ENCODE assay signal across 2 cellular contexts in the genomic region with DNA sequence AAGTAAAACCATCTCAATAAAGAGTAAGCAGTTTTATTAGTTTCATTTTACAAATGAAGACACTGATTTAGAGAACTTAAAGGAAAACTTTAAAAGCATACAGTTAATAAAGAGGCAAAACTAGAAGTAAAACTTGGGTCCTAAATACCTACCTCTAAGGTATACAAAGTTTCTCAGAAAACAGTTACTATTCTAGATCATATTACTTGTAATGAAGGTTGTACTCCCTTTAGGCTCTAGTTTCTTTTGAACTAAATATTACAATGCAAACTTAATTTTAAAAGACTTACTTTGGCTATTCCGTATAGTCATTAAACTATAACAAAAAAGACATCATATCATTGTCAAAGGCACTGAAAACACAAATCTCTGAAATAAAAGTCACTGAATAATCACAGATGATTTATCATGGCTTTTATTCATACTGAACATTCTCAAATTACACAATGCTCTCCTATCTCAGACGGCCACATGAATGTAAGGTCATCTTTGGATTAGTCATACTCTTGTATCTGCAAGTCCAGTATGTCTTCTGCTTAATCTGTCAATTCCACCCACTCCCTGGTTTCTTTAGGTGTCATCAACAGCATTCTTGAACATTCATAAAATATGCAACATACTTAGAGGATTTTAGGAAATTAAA.
TF ChIP-seq lines count a peak whose summit lies in the region.

No MANE protein-coding gene starts in this region.

TF ChIP-seq in IMR-90, 13 proteins besides CTCF, POLR2A, EP300 and RAD21 (continued from another document):
- TF ChIP-seq, protein P1, sequence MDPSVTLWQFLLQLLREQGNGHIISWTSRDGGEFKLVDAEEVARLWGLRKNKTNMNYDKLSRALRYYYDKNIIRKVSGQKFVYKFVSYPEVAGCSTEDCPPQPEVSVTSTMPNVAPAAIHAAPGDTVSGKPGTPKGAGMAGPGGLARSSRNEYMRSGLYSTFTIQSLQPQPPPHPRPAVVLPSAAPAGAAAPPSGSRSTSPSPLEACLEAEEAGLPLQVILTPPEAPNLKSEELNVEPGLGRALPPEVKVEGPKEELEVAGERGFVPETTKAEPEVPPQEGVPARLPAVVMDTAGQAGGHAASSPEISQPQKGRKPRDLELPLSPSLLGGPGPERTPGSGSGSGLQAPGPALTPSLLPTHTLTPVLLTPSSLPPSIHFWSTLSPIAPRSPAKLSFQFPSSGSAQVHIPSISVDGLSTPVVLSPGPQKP (IDR thresholded peaks at IDR 0.05; ENCODE audit: borderline replicate concordance, low read depth, low read length), result no peak
- TF ChIP-seq RFX5 (IDR thresholded peaks at IDR 0.05; ENCODE audit: low read depth, low read length) (no peak), FOS (IDR thresholded peaks at IDR 0.05; ENCODE audit: low read depth, low read length) (peak; percentile 22; the same call in 1 of the 2 replicates), MAFK (IDR thresholded peaks at IDR 0.05; ENCODE audit: low read depth, low read length) (no peak), CHD1 (IDR thresholded peaks at IDR 0.05; ENCODE audit: low read depth, low read length) (no peak)

TF ChIP-seq in WTC11, 78 proteins besides CTCF, POLR2A, EP300 and RAD21 (continued from another document):
- TF ChIP-seq STAT6 (CRISPR knock-in tag; conservative IDR thresholded peaks at IDR 0.05; ENCODE audit: low read depth), result no peak
- no peak for TF ChIP-seq TP53 (CRISPR knock-in tag; IDR thresholded peaks at IDR 0.05)
- no peak for TF ChIP-seq TCF7 (CRISPR knock-in tag; IDR thresholded peaks at IDR 0.05; ENCODE audit: low read depth)
- TF ChIP-seq FOXK1 (CRISPR knock-in tag; IDR thresholded peaks at IDR 0.05), result no peak
- TF ChIP-seq CBFB (CRISPR knock-in tag; IDR thresholded peaks at IDR 0.05; ENCODE audit: low read depth), result no peak
- TF ChIP-seq PRDM15 (CRISPR knock-in tag; IDR thresholded peaks at IDR 0.05), result no peak
- TF ChIP-seq, protein P2, sequence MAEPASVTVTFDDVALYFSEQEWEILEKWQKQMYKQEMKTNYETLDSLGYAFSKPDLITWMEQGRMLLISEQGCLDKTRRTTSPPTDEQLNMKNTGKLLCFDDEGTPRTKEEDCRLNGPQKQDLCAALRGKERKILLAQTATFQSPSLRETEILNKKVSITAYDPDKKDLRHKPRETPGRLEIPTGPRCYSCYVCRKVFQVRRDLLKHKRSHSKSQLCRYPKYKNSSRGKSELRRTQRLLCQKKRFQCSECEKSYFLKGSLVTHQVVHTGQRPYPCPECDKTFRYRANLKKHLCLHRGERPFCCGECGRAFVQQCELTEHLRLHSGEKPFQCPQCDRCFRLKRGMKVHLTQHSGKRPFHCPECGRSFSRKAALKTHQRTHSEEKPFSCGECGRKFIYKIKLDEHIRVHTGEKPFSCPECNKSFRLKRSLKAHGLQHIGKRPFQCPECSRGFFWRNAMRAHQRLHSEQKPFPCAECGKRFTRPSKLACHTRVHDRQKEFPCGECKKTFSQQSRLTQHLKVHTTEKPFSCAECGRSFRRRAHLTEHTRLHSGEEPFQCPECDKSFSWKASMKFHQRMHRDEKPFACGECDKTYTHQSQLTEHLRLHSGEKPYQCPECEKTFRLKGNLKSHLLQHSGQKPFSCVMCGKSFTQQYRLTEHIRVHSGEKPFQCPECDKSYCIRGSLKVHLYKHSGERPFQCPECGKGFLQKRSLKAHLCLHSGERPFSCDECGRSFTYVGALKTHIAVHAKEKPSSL (CRISPR knock-in tag; conservative IDR thresholded peaks at IDR 0.05), result no peak
- TF ChIP-seq MXD4 (CRISPR knock-in tag; IDR thresholded peaks at IDR 0.05; ENCODE audit: borderline replicate concordance), result no peak
- TF ChIP-seq, protein P3, sequence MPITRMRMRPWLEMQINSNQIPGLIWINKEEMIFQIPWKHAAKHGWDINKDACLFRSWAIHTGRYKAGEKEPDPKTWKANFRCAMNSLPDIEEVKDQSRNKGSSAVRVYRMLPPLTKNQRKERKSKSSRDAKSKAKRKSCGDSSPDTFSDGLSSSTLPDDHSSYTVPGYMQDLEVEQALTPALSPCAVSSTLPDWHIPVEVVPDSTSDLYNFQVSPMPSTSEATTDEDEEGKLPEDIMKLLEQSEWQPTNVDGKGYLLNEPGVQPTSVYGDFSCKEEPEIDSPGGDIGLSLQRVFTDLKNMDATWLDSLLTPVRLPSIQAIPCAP (CRISPR knock-in tag; IDR thresholded peaks at IDR 0.05), result no peak
- TF ChIP-seq SOX15 (CRISPR knock-in tag; IDR thresholded peaks at IDR 0.05), result no peak
- TF ChIP-seq FOXJ3 (CRISPR knock-in tag; IDR thresholded peaks at IDR 0.05; ENCODE audit: borderline replicate concordance), result no peak
TF ChIP-seq in WTC11: peak in this region for 0.
